In the genomic region with DNA sequence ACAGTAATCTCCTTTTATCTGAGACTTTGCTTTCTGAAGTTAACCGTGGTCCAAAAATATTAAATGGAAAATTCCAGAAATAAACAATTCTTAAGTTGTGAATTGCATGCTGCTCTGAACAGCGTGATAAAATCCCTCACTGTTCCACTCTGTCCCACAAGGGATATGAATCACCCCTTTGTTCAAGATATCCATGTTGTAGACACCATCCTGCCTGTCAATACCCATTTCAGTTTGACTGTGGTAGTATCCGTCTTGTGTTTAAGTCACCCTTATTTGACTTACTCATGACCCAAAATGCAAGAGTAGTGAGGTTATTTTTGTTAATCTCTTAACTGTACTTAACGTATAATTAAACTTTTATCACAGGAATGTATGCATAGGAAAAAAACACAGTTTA, we compare ENCODE assay signal across 14 cellular contexts. TPM values are rescaled to one million over a fixed set of nuclear protein-coding genes. Genes with fewer than 3 reads are reported as not detected.
DNase-seq lines count a peak whose midpoint lies in the region; ATAC-seq and TF ChIP-seq lines count a peak whose summit lies in the region.
"Had no signal": no experiment of that assay in that cellular context is flagged by ENCODE, and none has a peak within 500 bp of the region (broad histone marks: within the 10 kb centered on the region; RNA-seq: fewer than 3 reads in every experiment).

No MANE protein-coding gene starts in this region.

- 75% methylated on average over 1 of the region's 4 CpGs; no CpG with 5 or more reads in 1 of the 2 experiments for WGBS in IMR-90 (ENCODE audit: extremely low coverage in 2 of 2, insufficient read length in 1 of 2), 2 experiments

- H2BK120ac ChIP-seq in IMR-90 (ENCODE audit: low read depth, low read length): no peak overlapping the region

- H3K9me1 ChIP-seq in IMR-90 (ENCODE audit: insufficient read depth, low read length): peaks cover 4% of the 10 kb centered on the region

- no peak overlapping the region for H2AK9ac ChIP-seq in IMR-90 (replicated peaks; ENCODE audit: low read depth, low read length, poor library complexity)

- ATAC-seq in IMR-90 (ENCODE audit: low read depth) (no peak), GM18511 (IDR thresholded peaks at IDR 0.05; ENCODE audit: unreplicated experiment) (no peak)
- ATAC-seq in activated T-helper 17 cell treated with anti-CD3 and anti-CD28 coated beads, Interleukin-2, amount 50 U/mL, for 72 hours (replicated peaks): peak; percentile 95

- no peak overlapping the region for H2AK5ac ChIP-seq in IMR-90 (ENCODE audit: low read depth, low read length)

- peak overlapping the region; percentile 72 for H3K27ac Mint-ChIP-seq in activated T-helper 17 cell treated with anti-CD3 and anti-CD28 coated beads, Interleukin-2, amount 50 U/mL, for 72 hours
- H3K27ac Mint-ChIP-seq: activated naive CD4-positive, alpha-beta T cell treated with anti-CD3 and anti-CD28 coated beads for 36 hours; IgD-negative memory B cell had no signal

- BruUV-seq in IMR-90 (replicated peaks; lab: Mats Ljungman, UMichigan): no TSS peak

- POLR2A ChIA-PET in IMR-90 (lab: Charles Lee; ENCODE audit: unreplicated experiment): no interaction called here

- peaks cover 8% of the 10 kb centered on the region; the same call in 1 of the 2 replicates for H3K4me1 ChIP-seq in IMR-90 (ENCODE audit: control insufficient read depth, insufficient read depth, low read length)

- no peak overlapping the region for H3K4me2 ChIP-seq in IMR-90 (ENCODE audit: low read depth, low read length)

- no peaks in the 10 kb centered on the region for H3K27me3 Mint-ChIP-seq in activated T-helper 17 cell treated with anti-CD3 and anti-CD28 coated beads, Interleukin-2, amount 50 U/mL, for 72 hours
- H3K27me3 Mint-ChIP-seq: IgD-negative memory B cell had no signal

- H2BK5ac ChIP-seq in IMR-90 (ENCODE audit: low read depth, low read length, poor library complexity, severe bottlenecking): no peak overlapping the region

- peak overlapping the region; percentile 59 for H3K4me3 Mint-ChIP-seq in activated T-helper 17 cell treated with anti-CD3 and anti-CD28 coated beads, Interleukin-2, amount 50 U/mL, for 72 hours
- H3K4me3 Mint-ChIP-seq: activated naive CD4-positive, alpha-beta T cell treated with anti-CD3 and anti-CD28 coated beads for 36 hours had no signal

- H3K27ac ChIP-seq in IMR-90 (ENCODE audit: insufficient read depth, low read length): no peak overlapping the region
- H3K27ac ChIP-seq: SJSA1 had no signal

- no peak overlapping the region for H2AFZ ChIP-seq in IMR-90 (replicated peaks; ENCODE audit: low read length, poor library complexity)

- TF ChIP-seq CTCF in IMR-90 (conservative IDR thresholded peaks at IDR 0.05; ENCODE audit: low read depth, low read length) (no peak), fibroblast of the aortic adventitia (IDR thresholded peaks at IDR 0.05; ENCODE audit: insufficient read depth, low read length) (no peak)

- H3K9me3 Mint-ChIP-seq in activated T-helper 17 cell treated with anti-CD3 and anti-CD28 coated beads, Interleukin-2, amount 50 U/mL, for 72 hours: no peaks in the 10 kb centered on the region
- H3K9me3 Mint-ChIP-seq: activated naive CD4-positive, alpha-beta T cell treated with anti-CD3 and anti-CD28 coated beads for 36 hours; IgD-negative memory B cell had no signal

- peaks cover 60% of the 10 kb centered on the region for H3K4me1 Mint-ChIP-seq in activated T-helper 17 cell treated with anti-CD3 and anti-CD28 coated beads, Interleukin-2, amount 50 U/mL, for 72 hours

- intact Hi-C loops in IMR-90 (cut with micrococcal nuclease): no loop called here

- no peak overlapping the region for H3K18ac ChIP-seq in IMR-90 (ENCODE audit: low read depth, low read length)

- H4K20me1 ChIP-seq in IMR-90 (ENCODE audit: insufficient read depth, low read length): peaks cover 84% of the 10 kb centered on the region

- no peak overlapping the region for H3K23ac ChIP-seq in IMR-90 (ENCODE audit: low read depth, low read length)

- TF ChIP-seq POLR2A in IMR-90 (IDR thresholded peaks at IDR 0.05; ENCODE audit: low read depth, low read length): no peak

- no peak for TF ChIP-seq RAD21 in IMR-90 (IDR thresholded peaks at IDR 0.05; ENCODE audit: low read length)

- no peak overlapping the region for H4K91ac ChIP-seq in IMR-90 (ENCODE audit: insufficient read depth, low read depth, low read length)

- in situ Hi-C loops in IMR-90 (cut with MboI; ENCODE audit: low sequenced_read_pairs): no loop called here

- H3K27me3 ChIP-seq in IMR-90 (ENCODE audit: control insufficient read depth, insufficient read depth, low read length): no peaks in the 10 kb centered on the region
- H3K27me3 ChIP-seq: SJSA1 had no signal

- no peak overlapping the region for H3K4ac ChIP-seq in IMR-90 (ENCODE audit: low read depth, low read length)

- no peak overlapping the region for H4K8ac ChIP-seq in IMR-90 (ENCODE audit: low read depth in 2 of 2, low read length in 2 of 2)

- H2BK15ac ChIP-seq in IMR-90 (ENCODE audit: low read depth, low read length): no peak overlapping the region

- H3K79me1 ChIP-seq in IMR-90 (ENCODE audit: low read depth in 1 of 2, low read length in 2 of 2): peaks cover 25 to 65% of the 10 kb centered on the region in 2 experiments

- CTCF ChIA-PET in IMR-90 (lab: Yijun Ruan, JAX): no interaction called here

- no peak overlapping the region for H2BK20ac ChIP-seq in IMR-90 (ENCODE audit: low read depth, low read length)

- no peak overlapping the region for H3K14ac ChIP-seq in IMR-90 (replicated peaks; ENCODE audit: low read depth, low read length)

- no peaks in the 10 kb centered on the region for H3K9me3 ChIP-seq in IMR-90 (ENCODE audit: control insufficient read depth, insufficient read depth, low read length)
- H3K9me3 ChIP-seq: Caco-2, SJSA1 had no signal

- H3K56ac ChIP-seq in IMR-90 (ENCODE audit: extremely low read depth, insufficient read depth, low read length): no peak overlapping the region

- dilution Hi-C loops in IMR-90 (cut with HindIII; ENCODE audit: low sequenced_read_pairs, unreplicated experiment): no loop called here

- no peak overlapping the region for H3K9ac ChIP-seq in IMR-90 (ENCODE audit: low read depth, low read length)

- peaks cover 42% of the 10 kb centered on the region for H3K36me3 Mint-ChIP-seq in activated T-helper 17 cell treated with anti-CD3 and anti-CD28 coated beads, Interleukin-2, amount 50 U/mL, for 72 hours (ENCODE audit: low read depth)

- H3K4me3 ChIP-seq in IMR-90 (ENCODE audit: insufficient read depth, low read depth, low read length): no peak overlapping the region
- H3K4me3 ChIP-seq in fibroblast of the aortic adventitia (ENCODE audit: low read depth, low read length): no peak overlapping the region
- H3K4me3 ChIP-seq: SJSA1 had no signal

- H3K36me3 ChIP-seq in IMR-90 (ENCODE audit: control insufficient read depth, insufficient read depth, low read length): no peaks in the 10 kb centered on the region
- H3K36me3 ChIP-seq: SJSA1 had no signal

- no peak overlapping the region for H4K5ac ChIP-seq in IMR-90 (ENCODE audit: low read depth, low read length)

- DNase-seq in IMR-90 (peak; percentile 25), fibroblast of the aortic adventitia (ENCODE audit: low read depth) (peak; percentile 63), pulmonary artery endothelial cell (ENCODE audit: low read depth, low spot score) (peak; percentile 45), iPS-NIHi11 (ENCODE audit: low spot score) (no peak), NCI-H510A treated with DMSO at 0.1 percent for 48 hours (lab: John Stamatoyannopoulos, UW) (no peak)
- DNase-seq: activated CD4-positive, alpha-beta T cell treated with anti-CD3 and anti-CD28 coated beads for 1 hour; activated naive CD4-positive, alpha-beta T cell treated with anti-CD3 and anti-CD28 coated beads for 36 hours; Caco-2; NCI-H1436; NCI-H69 had no signal

TF ChIP-seq in IMR-90, 13 proteins besides CTCF, POLR2A, EP300 and RAD21:
- TF ChIP-seq SMC3 (IDR thresholded peaks at IDR 0.05; ENCODE audit: low read depth, low read length): no peak
- TF ChIP-seq MXI1 (IDR thresholded peaks at IDR 0.05; ENCODE audit: borderline replicate concordance, low read depth, low read length): no peak
- no peak for TF ChIP-seq FOS (IDR thresholded peaks at IDR 0.05; ENCODE audit: low read depth, low read length)
- TF ChIP-seq RFX5 (IDR thresholded peaks at IDR 0.05; ENCODE audit: low read depth, low read length): no peak
- TF ChIP-seq MAFK (IDR thresholded peaks at IDR 0.05; ENCODE audit: low read depth, low read length): no peak
- TF ChIP-seq, protein P1, sequence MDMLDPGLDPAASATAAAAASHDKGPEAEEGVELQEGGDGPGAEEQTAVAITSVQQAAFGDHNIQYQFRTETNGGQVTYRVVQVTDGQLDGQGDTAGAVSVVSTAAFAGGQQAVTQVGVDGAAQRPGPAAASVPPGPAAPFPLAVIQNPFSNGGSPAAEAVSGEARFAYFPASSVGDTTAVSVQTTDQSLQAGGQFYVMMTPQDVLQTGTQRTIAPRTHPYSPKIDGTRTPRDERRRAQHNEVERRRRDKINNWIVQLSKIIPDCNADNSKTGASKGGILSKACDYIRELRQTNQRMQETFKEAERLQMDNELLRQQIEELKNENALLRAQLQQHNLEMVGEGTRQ (IDR thresholded peaks at IDR 0.05; ENCODE audit: low read depth, low read length): no peak
- no peak for TF ChIP-seq CHD1 (IDR thresholded peaks at IDR 0.05; ENCODE audit: low read depth, low read length)
TF ChIP-seq in IMR-90: peak in this region for 0.

RNA-seq across cellular contexts. Expression of gene RYBP, which starts 33.2 kb away (rescaled TPM):
- 4.1 and 6.9 TPM in 2 replicates for total RNA-seq in IMR-90 (2012; rRNA removed)
- polyA plus RNA-seq in IMR-90 (2012; rRNA removed): 3.6 and 4.2 TPM in 2 replicates
- polyA plus RNA-seq in IMR-90 (2012; cell fraction: cytosol; rRNA removed): 0.63 and 0.85 TPM in 2 replicates
- 0.95 and 5.4 TPM in 2 replicates for polyA plus RNA-seq in IMR-90 (2012; cell fraction: nucleus; rRNA removed; ENCODE audit: low replicate concordance)
- 10 to 100 TPM; 24.1 to 41.3 TPM for total RNA-seq in activated T-helper 17 cell treated with anti-CD3 and anti-CD28 coated beads, Interleukin-2, amount 50 U/mL, for 72 hours
- total RNA-seq in fibroblast of the aortic adventitia (ENCODE audit: low replicate concordance): 3.6 and 10.1 TPM in 2 replicates
- total RNA-seq in pulmonary artery endothelial cell: 4.8 and 6.1 TPM in 2 replicates

Comparison
In these comparisons a context has a peak if more than half of its experiments do, and no peak if none do; other contexts are left out.
1. DNase-seq: peak in IMR-90 (single experiment), fibroblast of the aortic adventitia (single experiment) and pulmonary artery endothelial cell (single experiment); none in iPS-NIHi11 (single experiment) and NCI-H510A treated with DMSO at 0.1 percent for 48 hours (single experiment).